ENCODE assay signal across 8 cellular contexts in the genomic region with DNA sequence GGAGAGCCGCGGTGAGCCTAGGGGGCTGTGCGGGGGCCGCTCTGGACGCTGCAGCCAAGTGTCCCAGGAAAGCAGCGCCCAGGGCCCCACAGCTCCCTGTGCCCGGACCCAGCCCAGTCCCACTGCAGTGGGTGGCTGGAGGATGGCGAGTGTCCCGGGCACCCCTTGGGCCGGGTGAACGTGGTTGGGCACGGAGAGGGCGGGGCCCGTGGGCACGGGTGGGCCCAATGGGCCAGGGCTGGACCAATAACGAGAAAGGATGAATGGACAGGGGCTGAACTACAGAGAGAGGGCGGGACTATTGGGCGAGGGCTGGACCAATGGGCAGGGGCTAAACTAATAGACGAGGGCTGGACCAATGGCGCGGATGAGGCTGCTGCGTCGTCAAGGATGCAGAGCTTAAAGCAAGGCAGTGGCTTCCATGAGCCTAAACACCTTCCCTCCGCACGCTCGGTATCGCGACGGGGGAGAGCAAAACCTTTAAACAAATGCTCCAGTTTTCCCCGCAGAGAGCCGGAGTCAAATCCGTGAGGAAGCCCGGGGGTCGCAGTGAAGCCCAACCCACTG. TPM values are rescaled to one million over a fixed set of nuclear protein-coding genes. Genes with fewer than 3 reads are reported as not detected.
DNase-seq lines count a peak whose midpoint lies in the region; ATAC-seq and TF ChIP-seq lines count a peak whose summit lies in the region.

No MANE protein-coding gene starts in this region.

- WGBS in IMR-90 (ENCODE audit: extremely low coverage in 2 of 2, insufficient read length in 1 of 2), 2 experiments = 1% methylated on average over 15 of the region's 34 CpGs; no CpG with 5 or more reads in 1 of the 2 experiments

- H3K23ac ChIP-seq in IMR-90 (ENCODE audit: low read depth, low read length) = no peak overlapping the region

- H4K91ac ChIP-seq in IMR-90 (ENCODE audit: insufficient read depth, low read depth, low read length) = peak overlapping the region; percentile 73

- H3K27ac ChIP-seq in IMR-90 (ENCODE audit: insufficient read depth, low read length) (peak overlapping the region; percentile 48), OCI-LY7 (ENCODE audit: low read depth, low read length, poor library complexity, severe bottlenecking) (peak overlapping the region; percentile 52)

- H3K18ac ChIP-seq in IMR-90 (ENCODE audit: low read depth, low read length) = 0 out of 2 replicates have a peak overlapping the region, but pooled peaks have one; percentile 12

- CTCF ChIA-PET in IMR-90 (lab: Yijun Ruan, JAX) (interaction anchor here (1.0 kb wide), 1 partner anchor 44 kb away, joined by 5 read pairs; no protein-coding TSS in a partner anchor), OCI-LY7 (lab: Charles Lee; ENCODE audit: unreplicated experiment) (interaction anchor here (0.6 to 0.7 kb wide), 2 partner anchors 15 to 29 kb away, joined by 3 read pairs; a partner anchor contains a TSS)

- H3K9me3 ChIP-seq in IMR-90 (ENCODE audit: control insufficient read depth, insufficient read depth, low read length) (no peaks in the 10 kb centered on the region; the same call in 1 of the 2 replicates), OCI-LY7 (ENCODE audit: low read length) (peaks cover 11% of the 10 kb centered on the region), mucosa of stomach (ENCODE audit: control insufficient read depth, low read length) (no peaks in the 10 kb centered on the region)

- peak; percentile 44 for TF ChIP-seq POLR2A in IMR-90 (IDR thresholded peaks at IDR 0.05; ENCODE audit: low read depth, low read length)

- H2BK15ac ChIP-seq in IMR-90 (ENCODE audit: low read depth, low read length) = peak overlapping the region; percentile 25; the same call in 1 of the 3 replicates

- POLR2A ChIA-PET in IMR-90 (lab: Charles Lee; ENCODE audit: unreplicated experiment) (interaction anchor here (0.6 kb wide), 1 partner anchor 262 kb away, joined by 3 read pairs; no protein-coding TSS in a partner anchor), OCI-LY7 (lab: Charles Lee) (interaction anchor here (0.5 to 2.2 kb wide), 8 partner anchors 15 to 926 kb away, joined by 3 to 10 read pairs (median 4); a partner anchor contains a TSS)

- H3K56ac ChIP-seq in IMR-90 (ENCODE audit: extremely low read depth, insufficient read depth, low read length) = peak overlapping the region; percentile 57; the same call in 1 of the 2 replicates

- peak overlapping the region; percentile 76 for H3K4ac ChIP-seq in IMR-90 (ENCODE audit: low read depth, low read length)

- H2AFZ ChIP-seq in IMR-90 (replicated peaks; ENCODE audit: low read length, poor library complexity) (peak overlapping the region; percentile 98), OCI-LY7 (ENCODE audit: low read length) (peak overlapping the region; percentile 91)

- no peak overlapping the region for H2BK120ac ChIP-seq in IMR-90 (ENCODE audit: low read depth, low read length)

- H3K27me3 ChIP-seq in IMR-90 (ENCODE audit: control insufficient read depth, insufficient read depth, low read length) = no peaks in the 10 kb centered on the region
- no peaks in the 10 kb centered on the region for H3K27me3 ChIP-seq in mucosa of stomach (ENCODE audit: control insufficient read depth, insufficient read depth, low read length)

- dilution Hi-C loops in IMR-90 (cut with HindIII; ENCODE audit: low sequenced_read_pairs, unreplicated experiment) = no loop called here

- peak overlapping the region; percentile 59; the same call in 1 of the 2 replicates for H3K9ac ChIP-seq in IMR-90 (ENCODE audit: low read depth, low read length)
- H3K9ac ChIP-seq in mucosa of stomach (ENCODE audit: low read length) = peak overlapping the region; percentile 82

- H4K20me1 ChIP-seq in IMR-90 (ENCODE audit: insufficient read depth, low read length) (no peaks in the 10 kb centered on the region), OCI-LY7 (ENCODE audit: insufficient read depth, low read length) (no peaks in the 10 kb centered on the region)

- no peak overlapping the region for H2BK20ac ChIP-seq in IMR-90 (ENCODE audit: low read depth, low read length)

- peak overlapping the region; percentile 54 for H3K4me2 ChIP-seq in IMR-90 (ENCODE audit: low read depth, low read length)
- H3K4me2 ChIP-seq in OCI-LY7 (ENCODE audit: low read length) = peak overlapping the region; percentile 86

- intact Hi-C loops in IMR-90 (cut with micrococcal nuclease) (loop anchor here (1.0 kb wide), 1 partner anchor 22 kb away; no protein-coding TSS in a partner anchor), OCI-LY7 (cut with micrococcal nuclease; ENCODE audit: unreplicated experiment) (loop anchor here (1.0 kb wide), 1 partner anchor 23 kb away; no protein-coding TSS in a partner anchor)

- H3K14ac ChIP-seq in IMR-90 (replicated peaks; ENCODE audit: low read depth, low read length) = peak overlapping the region; percentile 66

- no peaks in the 10 kb centered on the region for H3K9me2 ChIP-seq in OCI-LY7 (ENCODE audit: insufficient read depth, low read length)

- H4K5ac ChIP-seq in IMR-90 (ENCODE audit: low read depth, low read length) = no peak overlapping the region

- peak; percentile 98 for DNase-seq in DMS 273 treated with DMSO at 0.1 percent for 48 hours (lab: John Stamatoyannopoulos, UW)
- peak; percentile 98 for DNase-seq in IMR-90
- peak; percentile 98 for DNase-seq in OCI-LY7 (ENCODE audit: low spot score)
- peak; percentile 93 to 95 for DNase-seq in activated T-cell treated with anti-CD3 and anti-CD28 coated beads, Interleukin-2, amount 50 U/mL, for 48 hours
- peak; percentile 76 to 84 for DNase-seq in stimulated activated CD8-positive, alpha-beta memory T cell treated with anti-CD3 and anti-CD28 coated beads, Interleukin-7, amount 100 ng/mL, for 1 hour (ENCODE audit: low read depth in 2 of 2)

- H3K4me1 ChIP-seq in IMR-90 (ENCODE audit: control insufficient read depth, insufficient read depth, low read length) (peaks cover 4% of the 10 kb centered on the region), OCI-LY7 (ENCODE audit: insufficient read depth, low read length, poor library complexity, severe bottlenecking) (peaks cover 7% of the 10 kb centered on the region), mucosa of stomach (ENCODE audit: control insufficient read depth, insufficient read depth, low read length) (peaks cover 7% of the 10 kb centered on the region)

- peak overlapping the region; percentile 49 for H3K4me3 ChIP-seq in IMR-90 (ENCODE audit: insufficient read depth, low read depth, low read length)
- H3K4me3 ChIP-seq in OCI-LY7 (ENCODE audit: low read depth, low read length, poor library complexity, severe bottlenecking) = peak overlapping the region; percentile 84
- peak overlapping the region; percentile 45 for H3K4me3 ChIP-seq in mucosa of stomach (ENCODE audit: low read length)

- no peak overlapping the region for H2AK5ac ChIP-seq in IMR-90 (ENCODE audit: low read depth, low read length)

- ATAC-seq in GM21529 (IDR thresholded peaks at IDR 0.05; ENCODE audit: unreplicated experiment) = peak; percentile 90
- ATAC-seq in IMR-90 (ENCODE audit: low read depth) = peak; percentile 97
- ATAC-seq in esophagus mucosa = peak; percentile 98

- H2AK9ac ChIP-seq in IMR-90 (replicated peaks; ENCODE audit: low read depth, low read length, poor library complexity) = peak overlapping the region; percentile 79

- in situ Hi-C loops in IMR-90 (cut with MboI; ENCODE audit: low sequenced_read_pairs) = no loop called here

- H2BK5ac ChIP-seq in IMR-90 (ENCODE audit: low read depth, low read length, poor library complexity, severe bottlenecking) = peak overlapping the region; percentile 47

- BruUV-seq in IMR-90 (replicated peaks; lab: Mats Ljungman, UMichigan) (no TSS peak), OCI-LY7 (replicated peaks; lab: Mats Ljungman, UMichigan) (no TSS peak)

- TF ChIP-seq RAD21 in IMR-90 (IDR thresholded peaks at IDR 0.05; ENCODE audit: low read length) = no peak

- H3K36me3 ChIP-seq in IMR-90 (ENCODE audit: control insufficient read depth, insufficient read depth, low read length) = no peaks in the 10 kb centered on the region
- no peaks in the 10 kb centered on the region for H3K36me3 ChIP-seq in OCI-LY7 (ENCODE audit: insufficient read depth, low read length)
- no peaks in the 10 kb centered on the region for H3K36me3 ChIP-seq in mucosa of stomach (ENCODE audit: control insufficient read depth, insufficient read depth, low read length)

- peaks cover 4% of the 10 kb centered on the region; the same call in 1 of the 2 replicates for H3K9me1 ChIP-seq in IMR-90 (ENCODE audit: insufficient read depth, low read length)

- peaks cover 9 to 21% of the 10 kb centered on the region in 2 experiments for H3K79me1 ChIP-seq in IMR-90 (ENCODE audit: low read depth in 1 of 2, low read length in 2 of 2)

- TF ChIP-seq CTCF in IMR-90 (conservative IDR thresholded peaks at IDR 0.05; ENCODE audit: low read depth, low read length) (no peak), OCI-LY7 (conservative IDR thresholded peaks at IDR 0.05; ENCODE audit: low read length) (no peak)

- H3K79me2 ChIP-seq in OCI-LY7 (ENCODE audit: insufficient read depth, low read depth, low read length) = no peaks in the 10 kb centered on the region

- peak overlapping the region in 1 of 2 experiments; percentile 91; a peak in 1 of 4 replicates for H4K8ac ChIP-seq in IMR-90 (ENCODE audit: low read depth in 2 of 2, low read length in 2 of 2)

RNA-seq across cellular contexts. Expression of a gene that starts 0.5 kb away (rescaled TPM):
- total RNA-seq in IMR-90 (2012; rRNA removed) (42.3 and 48.9 TPM in 2 replicates), OCI-LY7 (2022) (22.3 and 23.9 TPM in 2 replicates), esophagus mucosa (19.5 TPM)
- polyA plus RNA-seq in IMR-90 (2012; rRNA removed) = 66.3 and 77.2 TPM in 2 replicates
- polyA plus RNA-seq in IMR-90 (2012; cell fraction: cytosol; rRNA removed) = 131 and 168 TPM in 2 replicates
- polyA plus RNA-seq in IMR-90 (2012; cell fraction: nucleus; rRNA removed; ENCODE audit: low replicate concordance) = 22.4 and 65.5 TPM in 2 replicates
- total RNA-seq in OCI-LY7 (2014; rRNA removed; shearing (Covaris generic)) = 38.7 and 44.9 TPM in 2 replicates

RNA-seq across cellular contexts. Expression of a gene that starts 24.6 kb away (rescaled TPM):
- total RNA-seq in IMR-90 (2012; rRNA removed) (not detected in 2 replicates), OCI-LY7 (2022) (not detected in 2 replicates), esophagus mucosa (97.0 TPM)
- polyA plus RNA-seq in IMR-90 (2012; rRNA removed) = not detected in 2 replicates
- 0.03 and 0.42 TPM in 2 replicates for polyA plus RNA-seq in IMR-90 (2012; cell fraction: cytosol; rRNA removed)
- polyA plus RNA-seq in IMR-90 (2012; cell fraction: nucleus; rRNA removed; ENCODE audit: low replicate concordance) = 0.63 and 1.1 TPM in 2 replicates
- not detected in 2 replicates for total RNA-seq in OCI-LY7 (2014; rRNA removed; shearing (Covaris generic))

RNA-seq across cellular contexts. Expression of a gene that starts 29.2 kb away (rescaled TPM):
- total RNA-seq in IMR-90 (2012; rRNA removed) = 14.3 and 16.1 TPM in 2 replicates
- polyA plus RNA-seq in IMR-90 (2012; rRNA removed) = 25.2 and 32.3 TPM in 2 replicates
- 38.1 and 39.5 TPM in 2 replicates for polyA plus RNA-seq in IMR-90 (2012; cell fraction: cytosol; rRNA removed)
- polyA plus RNA-seq in IMR-90 (2012; cell fraction: nucleus; rRNA removed; ENCODE audit: low replicate concordance) = 68.9 and 113 TPM in 2 replicates
- total RNA-seq in OCI-LY7 (2014; rRNA removed; shearing (Covaris generic)) = 25.3 and 26.1 TPM in 2 replicates
- total RNA-seq in OCI-LY7 (2022) = 61.9 and 63.9 TPM in 2 replicates
- total RNA-seq in esophagus mucosa = 16.4 TPM

RNA-seq across cellular contexts. Expression of a gene that starts 52.4 kb away (rescaled TPM):
- total RNA-seq in IMR-90 (2012; rRNA removed) (0.28 and 0.54 TPM in 2 replicates), OCI-LY7 (2022) (2.5 and 2.6 TPM in 2 replicates), esophagus mucosa (15.3 TPM)
- polyA plus RNA-seq in IMR-90 (2012; rRNA removed) = 0.46 and 0.65 TPM in 2 replicates
- 0.34 and 0.63 TPM in 2 replicates for polyA plus RNA-seq in IMR-90 (2012; cell fraction: cytosol; rRNA removed)
- 0.33 and 0.70 TPM in 2 replicates for polyA plus RNA-seq in IMR-90 (2012; cell fraction: nucleus; rRNA removed; ENCODE audit: low replicate concordance)
- total RNA-seq in OCI-LY7 (2014; rRNA removed; shearing (Covaris generic)) = 1.2 and 4.0 TPM in 2 replicates

Comparison
In these comparisons a context has a peak if more than half of its experiments do, and no peak if none do; other contexts are left out.
1. Peak in every context shown above with its lines: DNase-seq, ATAC-seq, H3K4me3 ChIP-seq and H3K27ac ChIP-seq.
2. RNA of a gene that starts 24.6 kb away (total RNA-seq): 97.0 TPM in esophagus mucosa (single experiment); not detected in IMR-90 and not detected in OCI-LY7; every median in the first group is over 10 times any median in the second.